In genomic region chr10:3774814-3775670, GRCh38 we compare ENCODE assay signal across 8 cellular contexts. TPM values are rescaled to one million over a fixed set of nuclear protein-coding genes. Genes with fewer than 3 reads are reported as not detected.
DNase-seq lines count a peak whose midpoint lies in the region; ATAC-seq and TF ChIP-seq lines count a peak whose summit lies in the region.

No MANE protein-coding gene starts in this region.

- H3K9me3 ChIP-seq in suprapubic skin (no peaks in the 10 kb centered on the region), neural progenitor cell (ENCODE audit: low read depth) (no peaks in the 10 kb centered on the region)

- H3K27ac ChIP-seq in suprapubic skin, result peak overlapping the region; percentile 100
- H3K27ac ChIP-seq in neural progenitor cell, result no peak overlapping the region

- CTCF ChIA-PET in HEK293T (lab: Yijun Ruan, JAX), result interaction anchor here (0.7 kb wide), 1 partner anchor 130 kb away, joined by 3 read pairs; no protein-coding TSS in a partner anchor

- no peak overlapping the region for H2AFZ ChIP-seq in neural progenitor cell (replicated peaks)

- TF ChIP-seq POLR2A in suprapubic skin (IDR thresholded peaks at IDR 0.05), result no peak

- H3K9me3 Mint-ChIP-seq in stimulated activated naive CD8-positive, alpha-beta T cell treated with anti-CD3 and anti-CD28 coated beads, Interleukin-15, Interleukin-2, amounts not matched to agents 100 ng/mL and 50 ng/mL, for 24 hours, result no peaks in the 10 kb centered on the region
- no peaks in the 10 kb centered on the region for H3K9me3 Mint-ChIP-seq in stimulated activated naive CD8-positive, alpha-beta T cell treated with anti-CD3 and anti-CD28 coated beads, Interleukin-15, amount 100 ng/mL, for 72 hours
- peaks cover 2% of the 10 kb centered on the region for H3K9me3 Mint-ChIP-seq in neural progenitor cell

- DNase-seq in stimulated activated naive CD8-positive, alpha-beta T cell treated with anti-CD3 and anti-CD28 coated beads, Interleukin-15, amount 100 ng/mL, for 72 hours, result no peak
- DNase-seq in astrocyte of the hippocampus (ENCODE audit: low read depth, low spot score) (peak; percentile 83), islet precursor cell (peak; percentile 82), suprapubic skin (ENCODE audit: low spot score in 2 of 2) (no peak), neural progenitor cell (ENCODE audit: low spot score) (no peak), HEK293T (ENCODE audit: extremely low spot score) (no peak), DMS153 treated with DMSO at 0.1 percent for 48 hours (lab: John Stamatoyannopoulos, UW; ENCODE audit: unreplicated experiment) (no peak)

- peaks cover 10% of the 10 kb centered on the region for H3K79me2 ChIP-seq in neural progenitor cell (ENCODE audit: low read depth)

- peaks cover 35% of the 10 kb centered on the region for H3K36me3 ChIP-seq in suprapubic skin
- H3K36me3 ChIP-seq in neural progenitor cell, result peaks cover 7% of the 10 kb centered on the region

- H3K27me3 ChIP-seq in suprapubic skin (no peaks in the 10 kb centered on the region), neural progenitor cell (no peaks in the 10 kb centered on the region)

- H3K27me3 Mint-ChIP-seq in stimulated activated naive CD8-positive, alpha-beta T cell treated with anti-CD3 and anti-CD28 coated beads, Interleukin-15, Interleukin-2, amounts not matched to agents 100 ng/mL and 50 ng/mL, for 24 hours, result no peaks in the 10 kb centered on the region
- H3K27me3 Mint-ChIP-seq in stimulated activated naive CD8-positive, alpha-beta T cell treated with anti-CD3 and anti-CD28 coated beads, Interleukin-15, amount 100 ng/mL, for 72 hours, result no peaks in the 10 kb centered on the region
- no peaks in the 10 kb centered on the region for H3K27me3 Mint-ChIP-seq in neural progenitor cell (ENCODE audit: insufficient read depth, low read depth)

- peaks cover 11% of the 10 kb centered on the region for H3F3A ChIP-seq in neural progenitor cell (ENCODE audit: low read depth)

- peaks cover 54% of the 10 kb centered on the region for H3K4me1 ChIP-seq in suprapubic skin
- peaks cover 21% of the 10 kb centered on the region for H3K4me1 ChIP-seq in neural progenitor cell

- TF ChIP-seq CTCF in suprapubic skin (IDR thresholded peaks at IDR 0.05) (no peak), neural progenitor cell (IDR thresholded peaks at IDR 0.05) (no peak)

- 57% methylated on average over 20 of the region's 20 CpGs for WGBS in suprapubic skin

- H3K4me2 ChIP-seq in neural progenitor cell, result no peak overlapping the region

- H3K9ac ChIP-seq in neural progenitor cell, result no peak overlapping the region

- no peak overlapping the region for H3K4me3 ChIP-seq in suprapubic skin
- no peak overlapping the region for H3K4me3 ChIP-seq in neural progenitor cell

- no peak for ATAC-seq in stimulated activated naive CD8-positive, alpha-beta T cell treated with anti-CD3 and anti-CD28 coated beads, Interleukin-15, amount 100 ng/mL, for 72 hours

- peak overlapping the region; percentile 63 for H3K27ac Mint-ChIP-seq in stimulated activated naive CD8-positive, alpha-beta T cell treated with anti-CD3 and anti-CD28 coated beads, Interleukin-15, Interleukin-2, amounts not matched to agents 100 ng/mL and 50 ng/mL, for 24 hours
- peak overlapping the region in 1 of 2 donors; percentile 50 for H3K27ac Mint-ChIP-seq in stimulated activated naive CD8-positive, alpha-beta T cell treated with anti-CD3 and anti-CD28 coated beads, Interleukin-15, amount 100 ng/mL, for 72 hours
- H3K27ac Mint-ChIP-seq in neural progenitor cell, result no peak overlapping the region

- H4K20me1 ChIP-seq in neural progenitor cell (ENCODE audit: low read depth), result peaks cover 34% of the 10 kb centered on the region

- TF ChIP-seq EP300 in suprapubic skin (IDR thresholded peaks at IDR 0.05), result no peak

- H3K4me1 Mint-ChIP-seq in stimulated activated naive CD8-positive, alpha-beta T cell treated with anti-CD3 and anti-CD28 coated beads, Interleukin-15, Interleukin-2, amounts not matched to agents 100 ng/mL and 50 ng/mL, for 24 hours (ENCODE audit: low read depth), result peaks cover 54% of the 10 kb centered on the region
- H3K4me1 Mint-ChIP-seq in stimulated activated naive CD8-positive, alpha-beta T cell treated with anti-CD3 and anti-CD28 coated beads, Interleukin-15, amount 100 ng/mL, for 72 hours, result peaks cover 48% of the 10 kb centered on the region
- peaks cover 28% of the 10 kb centered on the region for H3K4me1 Mint-ChIP-seq in neural progenitor cell

- peak overlapping the region; percentile 6 for H3K4me3 Mint-ChIP-seq in stimulated activated naive CD8-positive, alpha-beta T cell treated with anti-CD3 and anti-CD28 coated beads, Interleukin-15, Interleukin-2, amounts not matched to agents 100 ng/mL and 50 ng/mL, for 24 hours
- H3K4me3 Mint-ChIP-seq in stimulated activated naive CD8-positive, alpha-beta T cell treated with anti-CD3 and anti-CD28 coated beads, Interleukin-15, amount 100 ng/mL, for 72 hours, result no peak overlapping the region
- no peak overlapping the region for H3K4me3 Mint-ChIP-seq in neural progenitor cell

- peaks cover 55% of the 10 kb centered on the region for H3K36me3 Mint-ChIP-seq in stimulated activated naive CD8-positive, alpha-beta T cell treated with anti-CD3 and anti-CD28 coated beads, Interleukin-15, Interleukin-2, amounts not matched to agents 100 ng/mL and 50 ng/mL, for 24 hours (ENCODE audit: low read depth)
- peaks cover 30% of the 10 kb centered on the region for H3K36me3 Mint-ChIP-seq in neural progenitor cell

- POLR2A ChIA-PET in HEK293T (lab: Yijun Ruan, JAX), result interaction anchor here (0.6 to 5.4 kb wide), 9 partner anchors 8 to 577 kb away, joined by 3 to 37 read pairs (median 4); partner anchors contain the start of gene KLF6

TF ChIP-seq in HEK293T, 16 proteins besides CTCF, POLR2A, EP300 and RAD21:
- no peak for TF ChIP-seq FOXA1 (IDR thresholded peaks at IDR 0.05)
- TF ChIP-seq BHLHE40 (IDR thresholded peaks at IDR 0.05; ENCODE audit: borderline replicate concordance), result no peak
- no peak for TF ChIP-seq L3MBTL2 (conservative IDR thresholded peaks at IDR 0.05)
- no peak for TF ChIP-seq ZNF384 (IDR thresholded peaks at IDR 0.05)
- no peak for TF ChIP-seq TARDBP (IDR thresholded peaks at IDR 0.05)
- TF ChIP-seq SP1 (IDR thresholded peaks at IDR 0.05), result no peak
- TF ChIP-seq NFRKB (IDR thresholded peaks at IDR 0.05), result no peak
- TF ChIP-seq ARNT (IDR thresholded peaks at IDR 0.05), result no peak
- TF ChIP-seq HDGF (IDR thresholded peaks at IDR 0.05; ENCODE audit: borderline replicate concordance), result no peak
- TF ChIP-seq SUZ12 (IDR thresholded peaks at IDR 0.05), result no peak
- no peak for TF ChIP-seq CTBP1 (IDR thresholded peaks at IDR 0.05; ENCODE audit: borderline replicate concordance)
- TF ChIP-seq LEF1 (IDR thresholded peaks at IDR 0.05; ENCODE audit: borderline replicate concordance), result no peak
- no peak for TF ChIP-seq ELF4 (IDR thresholded peaks at IDR 0.05)
- no peak for TF ChIP-seq PKNOX1 (IDR thresholded peaks at IDR 0.05)

RNA-seq across cellular contexts. Expression of gene KLF6, which starts 10.0 kb away (rescaled TPM):
- total RNA-seq in suprapubic skin (100 to 1,000 TPM; 242 to 484 (median 276) TPM), neural progenitor cell (ENCODE audit: low replicate concordance) (8.7 and 11.9 TPM in 2 replicates)

Comparison
In these comparisons a context has a peak if more than half of its experiments do, and no peak if none do; other contexts are left out.
1. DNase-seq: peak in astrocyte of the hippocampus (single experiment) and islet precursor cell (single experiment); none in stimulated activated naive CD8-positive, alpha-beta T cell treated with anti-CD3 and anti-CD28 coated beads, Interleukin-15, amount 100 ng/mL, for 72 hours (0 of 2), suprapubic skin (0 of 2), neural progenitor cell (single experiment), HEK293T (single experiment) and DMS153 treated with DMSO at 0.1 percent for 48 hours (single experiment).
2. RNA of gene KLF6, which starts 10.0 kb away (total RNA-seq): 242 to 484 TPM in suprapubic skin; 8.7 to 11.9 TPM in neural progenitor cell; every median in the first group is over 10 times any median in the second.